21 cellular contexts compared by ENCODE assay signal in the genomic region with DNA sequence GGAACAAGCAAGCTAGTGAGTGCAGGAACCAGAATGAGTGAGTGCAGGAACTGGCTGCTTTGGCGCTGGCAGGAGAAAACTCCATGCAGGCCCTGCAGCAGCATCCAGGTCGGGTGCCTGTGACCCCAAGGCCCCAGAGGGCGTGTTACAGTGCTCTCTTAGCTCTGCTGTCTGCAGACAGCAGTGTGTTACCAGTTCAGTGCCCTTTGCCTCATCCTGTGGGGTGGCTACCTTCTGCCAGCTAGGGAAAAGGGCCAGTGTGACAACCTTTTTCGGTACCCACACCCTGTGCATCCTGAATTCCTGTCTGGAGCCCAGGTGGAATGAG.
DNase-seq lines count a peak whose midpoint lies in the region; ATAC-seq and TF ChIP-seq lines count a peak whose summit lies in the region.
"Had no signal": no experiment of that assay in that cellular context is flagged by ENCODE, and none has a peak within 500 bp of the region (broad histone marks: within the 10 kb centered on the region; RNA-seq: fewer than 3 reads in every experiment).

No MANE protein-coding gene starts in this region.

- ATAC-seq in stimulated activated naive CD8-positive, alpha-beta T cell treated with anti-CD3 and anti-CD28 coated beads, Interleukin-15, amount 100 ng/mL, for 72 hours: peak; percentile 31
- no peak for ATAC-seq in stimulated activated naive CD8-positive, alpha-beta T cell treated with anti-CD3 and anti-CD28 coated beads, Interleukin-15, Interleukin-2, amounts not matched to agents 100 U/mL and 50 U/mL, for 24 hours
- ATAC-seq in stimulated activated memory B cell treated with anti-CD40 and anti-IgM and Interleukin-4, amounts not matched to agents 10 μg/mL and 1 μg/mL and 100 μg/mL, for 72 hours: peak; percentile 31
- ATAC-seq: GM12878, GM23338 had no signal

- TF ChIP-seq CTCF in foreskin fibroblast (IDR thresholded peaks at IDR 0.05; ENCODE audit: low read depth, low read length): no peak

- H3K36me3 Mint-ChIP-seq in stimulated activated memory B cell treated with anti-CD40 and anti-IgM and Interleukin-4, amounts not matched to agents 10 μg/mL and 1 μg/mL and 100 μg/mL, for 72 hours: no peaks in the 10 kb centered on the region
- H3K36me3 Mint-ChIP-seq: CD4-positive, CD25-positive, alpha-beta regulatory T cell; CD8-positive, alpha-beta memory T cell had no signal

- peaks cover 0 to 7% of the 10 kb centered on the region in 2 donors for H3K9me3 Mint-ChIP-seq in stimulated activated naive CD8-positive, alpha-beta T cell treated with anti-CD3 and anti-CD28 coated beads, Interleukin-15, amount 100 ng/mL, for 72 hours
- peaks cover 8% of the 10 kb centered on the region for H3K9me3 Mint-ChIP-seq in stimulated activated memory B cell treated with anti-CD40 and anti-IgM and Interleukin-4, amounts not matched to agents 10 μg/mL and 1 μg/mL and 100 μg/mL, for 72 hours

- H2BK5ac ChIP-seq in neuronal stem cell (ENCODE audit: low read length): peak overlapping the region; percentile 45

- no peak overlapping the region for H3K18ac ChIP-seq in neuronal stem cell (ENCODE audit: low read length)

- no peak overlapping the region for H3K4ac ChIP-seq in neuronal stem cell (ENCODE audit: low read length)

- no peaks in the 10 kb centered on the region for H3K9me3 ChIP-seq in neuronal stem cell (replicated peaks in 1 of 2; ENCODE audit: control insufficient read depth in 2 of 2, insufficient read depth in 1 of 2, low read depth in 1 of 2, low read length in 2 of 2)
- H3K9me3 ChIP-seq: HAP-1 had no signal

- no peaks in the 10 kb centered on the region for H3K36me3 ChIP-seq in neuronal stem cell (replicated peaks in 1 of 2; ENCODE audit: control insufficient read depth in 2 of 2, insufficient read depth in 2 of 2, low read length in 2 of 2)
- H3K36me3 ChIP-seq: BLaER1, HAP-1 had no signal

- no CpG with 5 or more reads among the region's 4 CpGs for WGBS in neuronal stem cell (ENCODE audit: extremely low coverage in 2 of 2, insufficient read length in 2 of 2, insufficient replicate concordance in 1 of 2), 2 donors

- H3K23ac ChIP-seq in neuronal stem cell (ENCODE audit: low read depth, low read length, poor library complexity): no peak overlapping the region

- no peak overlapping the region for H3K4me3 ChIP-seq in neuronal stem cell (ENCODE audit: low read length in 2 of 2)
- no peak overlapping the region for H3K4me3 ChIP-seq in foreskin fibroblast (ENCODE audit: low read depth in 1 of 2, low read length in 2 of 2)
- H3K4me3 ChIP-seq: BLaER1, GM12878, GM23338, HAP-1 had no signal

- no peak for DNase-seq in stimulated activated naive CD8-positive, alpha-beta T cell treated with anti-CD3 and anti-CD28 coated beads, Interleukin-15, amount 100 ng/mL, for 72 hours
- DNase-seq in stimulated activated naive CD8-positive, alpha-beta T cell treated with anti-CD3 and anti-CD28 coated beads, Interleukin-15, Interleukin-2, amounts not matched to agents 100 U/mL and 50 U/mL, for 24 hours: no peak
- DNase-seq in neuronal stem cell (ENCODE audit: low spot score): no peak
- no peak for DNase-seq in stimulated activated CD4-positive, alpha-beta T cell treated with anti-CD3 and anti-CD28 coated beads, Interleukin-12 subunit alpha, Interleukin-12 subunit beta, amount 100 ng/mL, for 4 hours
- no peak for DNase-seq in NCI-H2107 treated with DMSO at 0.1 percent for 48 hours (lab: John Stamatoyannopoulos, UW; ENCODE audit: unreplicated experiment)
- no peak for DNase-seq in foreskin fibroblast
- DNase-seq: CD4-positive, CD25-positive, alpha-beta regulatory T cell; CD8-positive, alpha-beta memory T cell; DMS 273 treated with DMSO at 0.1 percent for 48 hours; DMS79; EL; GDM1; HFFc6 had no signal

- no peak overlapping the region for H3K4me2 ChIP-seq in neuronal stem cell (ENCODE audit: insufficient read depth, low read length, poor library complexity, severe bottlenecking)
- H3K4me2 ChIP-seq: BLaER1, GM23338 had no signal

- H2BK15ac ChIP-seq in neuronal stem cell (ENCODE audit: low read length): no peak overlapping the region

- H3K4me1 Mint-ChIP-seq in stimulated activated naive CD8-positive, alpha-beta T cell treated with anti-CD3 and anti-CD28 coated beads, Interleukin-15, amount 100 ng/mL, for 72 hours: no peaks in the 10 kb centered on the region
- no peaks in the 10 kb centered on the region for H3K4me1 Mint-ChIP-seq in stimulated activated memory B cell treated with anti-CD40 and anti-IgM and Interleukin-4, amounts not matched to agents 10 μg/mL and 1 μg/mL and 100 μg/mL, for 72 hours
- H3K4me1 Mint-ChIP-seq: B cell; CD4-positive, CD25-positive, alpha-beta regulatory T cell; CD8-positive, alpha-beta memory T cell had no signal

- H3K27ac Mint-ChIP-seq in stimulated activated naive CD8-positive, alpha-beta T cell treated with anti-CD3 and anti-CD28 coated beads, Interleukin-15, amount 100 ng/mL, for 72 hours: no peak overlapping the region
- H3K27ac Mint-ChIP-seq in stimulated activated memory B cell treated with anti-CD40 and anti-IgM and Interleukin-4, amounts not matched to agents 10 μg/mL and 1 μg/mL and 100 μg/mL, for 72 hours: no peak overlapping the region
- H3K27ac Mint-ChIP-seq: B cell; CD4-positive, CD25-positive, alpha-beta regulatory T cell; CD8-positive, alpha-beta memory T cell; GM23338; HFFc6 had no signal

- H3K4me3 Mint-ChIP-seq in stimulated activated naive CD8-positive, alpha-beta T cell treated with anti-CD3 and anti-CD28 coated beads, Interleukin-15, amount 100 ng/mL, for 72 hours: no peak overlapping the region
- H3K4me3 Mint-ChIP-seq in stimulated activated memory B cell treated with anti-CD40 and anti-IgM and Interleukin-4, amounts not matched to agents 10 μg/mL and 1 μg/mL and 100 μg/mL, for 72 hours: no peak overlapping the region
- H3K4me3 Mint-ChIP-seq: B cell; CD4-positive, CD25-positive, alpha-beta regulatory T cell; CD8-positive, alpha-beta memory T cell; GM23338; HFFc6 had no signal

- H4K8ac ChIP-seq in neuronal stem cell (ENCODE audit: low read depth, low read length): no peak overlapping the region

- no peaks in the 10 kb centered on the region for H3K27me3 ChIP-seq in neuronal stem cell (ENCODE audit: control insufficient read depth in 3 of 3, insufficient read depth in 3 of 3, low read depth in 1 of 3, low read length in 3 of 3)
- H3K27me3 ChIP-seq: BLaER1 had no signal

- no peaks in the 10 kb centered on the region for H3K79me1 ChIP-seq in neuronal stem cell (ENCODE audit: low read depth, low read length)

- H2BK12ac ChIP-seq in neuronal stem cell (ENCODE audit: low read length): no peak overlapping the region

- no peak overlapping the region for H2AK5ac ChIP-seq in neuronal stem cell (ENCODE audit: low read depth, low read length)

- no peak overlapping the region for H3K27ac ChIP-seq in neuronal stem cell (replicated peaks; ENCODE audit: low read length)
- H3K27ac ChIP-seq: 22Rv1, BLaER1, C4-2B had no signal

- H3K4me1 ChIP-seq in neuronal stem cell (ENCODE audit: control insufficient read depth in 2 of 2, insufficient read depth in 1 of 2, low read depth in 1 of 2, low read length in 2 of 2): peaks cover 0 to 1% of the 10 kb centered on the region in 2 donors
- H3K4me1 ChIP-seq: BLaER1, HAP-1 had no signal

- no peak overlapping the region for H3K9ac ChIP-seq in neuronal stem cell (ENCODE audit: low read depth, low read length, poor library complexity)
- H3K9ac ChIP-seq: BLaER1 had no signal

- H3K27me3 Mint-ChIP-seq in stimulated activated naive CD8-positive, alpha-beta T cell treated with anti-CD3 and anti-CD28 coated beads, Interleukin-15, amount 100 ng/mL, for 72 hours: no peaks in the 10 kb centered on the region
- no peaks in the 10 kb centered on the region for H3K27me3 Mint-ChIP-seq in stimulated activated memory B cell treated with anti-CD40 and anti-IgM and Interleukin-4, amounts not matched to agents 10 μg/mL and 1 μg/mL and 100 μg/mL, for 72 hours
- H3K27me3 Mint-ChIP-seq: B cell; CD4-positive, CD25-positive, alpha-beta regulatory T cell; CD8-positive, alpha-beta memory T cell had no signal

- H2BK120ac ChIP-seq in neuronal stem cell (ENCODE audit: low read depth, low read length): no peak overlapping the region

- peak overlapping the region; percentile 15 for H3K14ac ChIP-seq in neuronal stem cell (ENCODE audit: low read length)

- H2AFZ ChIP-seq in neuronal stem cell (ENCODE audit: low read length): peak overlapping the region; percentile 14
- H2AFZ ChIP-seq: GM23338 had no signal

- H4K91ac ChIP-seq in neuronal stem cell (ENCODE audit: low read depth, low read length, poor library complexity): no peak overlapping the region
